10 cellular contexts compared by ENCODE assay signal in genomic region chr9:96186601-96187011, GRCh38.
A peak's percentile ranks its signal among the peaks of the same experiment; 100 is the strongest.
DNase-seq lines count a peak whose midpoint lies in the region; ATAC-seq and TF ChIP-seq lines count a peak whose summit lies in the region.
"Had no signal": no experiment of that assay in that cellular context is flagged by ENCODE, and none has a peak within 500 bp of the region (broad histone marks: within the 10 kb centered on the region; RNA-seq: fewer than 3 reads in every experiment).

No MANE protein-coding gene starts in this region.

- H3K79me2 ChIP-seq in PC-3 (ENCODE audit: low read length): no peaks in the 10 kb centered on the region

- H3F3A ChIP-seq in PC-3 (ENCODE audit: low read length, unreplicated experiment): no peaks in the 10 kb centered on the region

- H3K9me3 Mint-ChIP-seq in type B pancreatic cell: peaks cover 18% of the 10 kb centered on the region

- H3K9ac ChIP-seq in PC-3 (ENCODE audit: low read length): no peak overlapping the region
- peak overlapping the region; percentile 53 to 61 for H3K9ac ChIP-seq in mucosa of rectum (ENCODE audit: low read depth in 1 of 2, low read length in 2 of 2)

- H3K4me1 ChIP-seq in PC-3 (ENCODE audit: insufficient read depth, low read length) (no peaks in the 10 kb centered on the region), esophagus squamous epithelium (peaks cover 14 to 36% (median 18%) of the 10 kb centered on the region in 3 donors), mucosa of rectum (ENCODE audit: control insufficient read depth in 2 of 2, insufficient read depth in 2 of 2, low read length in 2 of 2) (peaks cover 6 to 12% of the 10 kb centered on the region in 2 donors)
- H3K4me1 ChIP-seq: ascending aorta had no signal

- 7 to 8% methylated on average over 3 to 10 of the region's 18 CpGs for WGBS in esophagus squamous epithelium, 2 donors

- no peak overlapping the region for H3K4me3 ChIP-seq in PC-3 (ENCODE audit: low read length)
- H3K4me3 ChIP-seq in esophagus squamous epithelium: peak overlapping the region in 2 of 4 donors; percentile 1 to 45
- H3K4me3 ChIP-seq in mucosa of rectum (ENCODE audit: low read length in 2 of 2): peak overlapping the region; percentile 34 to 45
- H3K4me3 ChIP-seq: heart left ventricle had no signal

- H3K9me2 ChIP-seq in PC-3 (replicated peaks; ENCODE audit: low read length): no peaks in the 10 kb centered on the region

- 0 out of 2 replicates have a peak overlapping the region, but pooled peaks have one; percentile 9 for H2AFZ ChIP-seq in PC-3 (ENCODE audit: low read length)

- peak overlapping the region; percentile 51 for H3K4me3 Mint-ChIP-seq in type B pancreatic cell

- peak overlapping the region; percentile 78 for H3K27ac Mint-ChIP-seq in type B pancreatic cell

- H3K27me3 Mint-ChIP-seq in type B pancreatic cell: peaks cover 3% of the 10 kb centered on the region

- peaks cover 18% of the 10 kb centered on the region for H3K4me1 Mint-ChIP-seq in type B pancreatic cell (ENCODE audit: unreplicated experiment)

- TF ChIP-seq CTCF in PC-3 (conservative IDR thresholded peaks at IDR 0.05; ENCODE audit: low read depth, low read length) (no peak), esophagus squamous epithelium (IDR thresholded peaks at IDR 0.05) (no peak), type B pancreatic cell (conservative IDR thresholded peaks at IDR 0.05) (no peak)

- no TSS peak for BruUV-seq in PC-3 (replicated peaks; lab: Mats Ljungman, UMichigan)

- peak overlapping the region; percentile 53 for H3K4me2 ChIP-seq in PC-3 (ENCODE audit: low read length)

- DNase-seq in PC-3 (peak; percentile 22), esophagus squamous epithelium (lab: John Stamatoyannopoulos, UW) (no peak), type B pancreatic cell (ENCODE audit: extremely low spot score, unreplicated experiment) (no peak)
- no peak for DNase-seq in stimulated activated CD8-positive, alpha-beta memory T cell treated with anti-CD3 and anti-CD28 coated beads, Interleukin-4, amount 100 ng/mL, for 48 hours
- no peak for DNase-seq in activated CD4-positive, alpha-beta T cell treated with anti-CD3 and anti-CD28 coated beads, Interleukin-2, amount 50 U/mL, for 1 hour
- DNase-seq: heart left ventricle, NCI-H2171 treated with DMSO at 0.1 percent for 48 hours had no signal

- ATAC-seq in PC-3 (peak; percentile 51), GM18505 (IDR thresholded peaks at IDR 0.05; ENCODE audit: unreplicated experiment) (no peak)

- H4K20me1 ChIP-seq in PC-3 (ENCODE audit: low read length): no peaks in the 10 kb centered on the region

- H3K27me3 ChIP-seq in PC-3 (ENCODE audit: low read length): no peaks in the 10 kb centered on the region
- H3K27me3 ChIP-seq in esophagus squamous epithelium: peaks cover 0 to 31% (median 0%) of the 10 kb centered on the region in 4 donors
- H3K27me3 ChIP-seq in mucosa of rectum (ENCODE audit: control insufficient read depth in 2 of 2, insufficient read depth in 2 of 2, low read length in 2 of 2): no peaks in the 10 kb centered on the region
- H3K27me3 ChIP-seq: ascending aorta had no signal

- CTCF ChIA-PET in PC-3 (lab: Charles Lee): no interaction called here

- no peak overlapping the region for H3K27ac ChIP-seq in PC-3 (ENCODE audit: low read length)
- H3K27ac ChIP-seq in esophagus squamous epithelium: peak overlapping the region; percentile 38 to 56 (median 56)
- peak overlapping the region; percentile 86 to 92 for H3K27ac ChIP-seq in mucosa of rectum (ENCODE audit: low read depth in 2 of 2, low read length in 2 of 2)
- H3K27ac ChIP-seq: ascending aorta, heart left ventricle had no signal

- intact Hi-C loops in PC-3 (cut with micrococcal nuclease) (no loop called here), esophagus squamous epithelium (cut with DNase I) (no loop called here)

- H3K36me3 ChIP-seq in PC-3 (ENCODE audit: low read depth, low read length): no peaks in the 10 kb centered on the region
- H3K36me3 ChIP-seq in esophagus squamous epithelium: no peaks in the 10 kb centered on the region
- no peaks in the 10 kb centered on the region for H3K36me3 ChIP-seq in mucosa of rectum (ENCODE audit: control insufficient read depth in 2 of 2, insufficient read depth in 2 of 2, low read length in 2 of 2)
- H3K36me3 ChIP-seq: ascending aorta, heart left ventricle had no signal

- peaks cover 4% of the 10 kb centered on the region for H3K36me3 Mint-ChIP-seq in type B pancreatic cell

- no peak for TF ChIP-seq POLR2A in esophagus squamous epithelium (IDR thresholded peaks at IDR 0.05)
- no peak for TF ChIP-seq POLR2A in GM18505 (IDR thresholded peaks at IDR 0.05; ENCODE audit: borderline replicate concordance, extremely low read depth, insufficient read depth, insufficient read length)

- H3K9me3 ChIP-seq in PC-3 (ENCODE audit: low read length) (no peaks in the 10 kb centered on the region), esophagus squamous epithelium (peaks cover 0 to 15% (median 11%) of the 10 kb centered on the region in 3 donors), mucosa of rectum (ENCODE audit: control insufficient read depth in 2 of 2, low read length in 2 of 2) (peaks cover 4% of the 10 kb centered on the region in 2 donors)

- POLR2A ChIA-PET in PC-3 (lab: Charles Lee; ENCODE audit: unreplicated experiment): no interaction called here
